Comparison of ENCODE assay signal across 28 cellular contexts in the genomic region with DNA sequence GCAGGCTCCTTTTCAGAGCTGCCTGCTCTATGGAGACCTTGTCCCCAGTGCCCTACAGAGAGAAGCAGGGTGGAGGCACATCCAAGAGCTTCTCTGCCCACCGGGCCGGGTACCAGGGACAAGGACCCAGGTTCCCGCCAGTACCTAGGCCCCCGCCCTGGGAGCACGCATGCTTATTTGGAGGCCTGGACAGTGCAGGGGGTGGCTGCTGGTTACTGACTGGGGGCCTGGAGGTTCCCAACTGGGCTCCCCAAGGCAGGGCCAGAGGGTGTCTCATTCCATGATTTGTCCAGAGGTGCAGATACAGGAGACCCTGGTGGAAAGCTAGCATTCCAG.
"Had no signal": no experiment of that assay in that cellular context is flagged by ENCODE, and none has a peak within 500 bp of the region (broad histone marks: within the 10 kb centered on the region; RNA-seq: fewer than 3 reads in every experiment).

No MANE protein-coding gene starts in this region.

- DNase-seq: activated CD4-positive, alpha-beta T cell treated with anti-CD3 and anti-CD28 coated beads for 48 hours; activated CD4-positive, alpha-beta T cell treated with anti-CD3 and anti-CD28 coated beads, Interleukin-2, amount 50 U/mL, for 48 hours; activated CD8-positive, alpha-beta memory T cell treated with anti-CD3 and anti-CD28 coated beads for 24 hours; activated effector memory CD4-positive, alpha-beta T cell treated with Interleukin-2 at 50 U/mL for 16 hours; activated naive CD4-positive, alpha-beta T cell treated with Interleukin-2 at 50 U/mL for 16 hours; adrenal gland; body of pancreas; cerebellar nuclear complex; effector memory CD8-positive, alpha-beta T cell; erythroblast; gastrocnemius medialis; hippocampal formation; mesenchymal stem cell; retina; stimulated activated CD4-positive, alpha-beta T cell treated with anti-CD3 and anti-CD28 coated beads, Interleukin-15, amount 100 ng/mL, for 24 hours; stimulated activated CD4-positive, alpha-beta T cell treated with anti-CD3 and anti-CD28 coated beads, Interleukin-2, amount 100 ng/mL, for 48 hours; stimulated activated naive CD8-positive, alpha-beta T cell treated with anti-CD3 and anti-CD28 coated beads, Interleukin-15, Interleukin-2, amounts not matched to agents 100 U/mL and 50 U/mL, for 24 hours had no signal

- H3K4me3 ChIP-seq: adrenal gland, body of pancreas, coronary artery, dorsolateral prefrontal cortex, gastrocnemius medialis, ovary, prostate gland, smooth muscle cell, thoracic aorta, upper lobe of left lung had no signal

- FAIRE-seq: TTC549 had no signal

- H3K36me3 ChIP-seq: adrenal gland, gastrocnemius medialis, ovary, prostate gland, thoracic aorta, upper lobe of left lung had no signal

- ATAC-seq: body of pancreas; effector memory CD8-positive, alpha-beta T cell; gastrocnemius medialis; natural killer cell treated with Interleukin-12 subunit alpha and Interleukin-12 subunit beta and Interleukin-15 and Interleukin-18, amount 100 ng/mL, for 72 hours; stimulated activated naive CD8-positive, alpha-beta T cell treated with anti-CD3 and anti-CD28 coated beads, Interleukin-15, Interleukin-2, amounts not matched to agents 100 U/mL and 50 U/mL, for 24 hours had no signal

- H3K27ac ChIP-seq: adrenal gland, body of pancreas, coronary artery, dorsolateral prefrontal cortex, gastrocnemius medialis, ovary, prostate gland, thoracic aorta, upper lobe of left lung, VCaP had no signal

- H3K4me2 ChIP-seq: smooth muscle cell had no signal

- H3K27ac Mint-ChIP-seq: activated naive CD8-positive, alpha-beta T cell; effector memory CD8-positive, alpha-beta T cell; natural killer cell treated with Interleukin-12 subunit alpha and Interleukin-12 subunit beta and Interleukin-15 and Interleukin-18, amount 100 ng/mL, for 72 hours had no signal

- H3K9me3 Mint-ChIP-seq: effector memory CD8-positive, alpha-beta T cell; natural killer cell treated with Interleukin-12 subunit alpha and Interleukin-12 subunit beta and Interleukin-15 and Interleukin-18, amount 100 ng/mL, for 72 hours had no signal

- H3K9me3 ChIP-seq: adrenal gland, body of pancreas, gastrocnemius medialis, ovary, prostate gland, thoracic aorta, upper lobe of left lung had no signal

- H3K27me3 ChIP-seq: ovary, upper lobe of left lung had no signal

- H3K4me1 ChIP-seq: adrenal gland, gastrocnemius medialis, prostate gland, upper lobe of left lung had no signal

- H3K36me3 Mint-ChIP-seq: activated naive CD8-positive, alpha-beta T cell; natural killer cell treated with Interleukin-12 subunit alpha and Interleukin-12 subunit beta and Interleukin-15 and Interleukin-18, amount 100 ng/mL, for 72 hours had no signal

- H3K4me3 Mint-ChIP-seq: activated naive CD8-positive, alpha-beta T cell; effector memory CD8-positive, alpha-beta T cell; natural killer cell treated with Interleukin-12 subunit alpha and Interleukin-12 subunit beta and Interleukin-15 and Interleukin-18, amount 100 ng/mL, for 72 hours had no signal
